ENCODE assay signal across 24 cellular contexts in genomic region chr7:68729361-68729760, GRCh38.
DNase-seq lines count a peak whose midpoint lies in the region; ATAC-seq and TF ChIP-seq lines count a peak whose summit lies in the region.
"Had no signal": no experiment of that assay in that cellular context is flagged by ENCODE, and none has a peak within 500 bp of the region (broad histone marks: within the 10 kb centered on the region; RNA-seq: fewer than 3 reads in every experiment).

No MANE protein-coding gene starts in this region.

- H3K9ac ChIP-seq in neural progenitor cell: no peak overlapping the region

- no peaks in the 10 kb centered on the region for H3K9me3 ChIP-seq in right atrium auricular region
- no peaks in the 10 kb centered on the region for H3K9me3 ChIP-seq in neural progenitor cell (ENCODE audit: low read depth)
- no peaks in the 10 kb centered on the region for H3K9me3 ChIP-seq in WERI-Rb-1 (ENCODE audit: severe bottlenecking)
- no peaks in the 10 kb centered on the region for H3K9me3 ChIP-seq in hepatocyte (ENCODE audit: low read depth)
- H3K9me3 ChIP-seq: lower lobe of right lung, ovary had no signal

- H3K79me2 ChIP-seq in neural progenitor cell (ENCODE audit: low read depth): no peaks in the 10 kb centered on the region
- no peaks in the 10 kb centered on the region for H3K79me2 ChIP-seq in hepatocyte

- H3K27ac ChIP-seq in right atrium auricular region (no peak overlapping the region), neural progenitor cell (no peak overlapping the region), WERI-Rb-1 (no peak overlapping the region), hepatocyte (no peak overlapping the region)
- H3K27ac ChIP-seq: lower lobe of right lung, ovary, SJSA1 had no signal

- TF ChIP-seq CTCF in right atrium auricular region (IDR thresholded peaks at IDR 0.05) (no peak), neural progenitor cell (IDR thresholded peaks at IDR 0.05) (no peak), WERI-Rb-1 (IDR thresholded peaks at IDR 0.05; ENCODE audit: low read depth, low read length) (no peak), hepatocyte (IDR thresholded peaks at IDR 0.05; ENCODE audit: poor library complexity) (no peak)

- H4K20me1 ChIP-seq in neural progenitor cell (ENCODE audit: low read depth) (no peaks in the 10 kb centered on the region), hepatocyte (ENCODE audit: insufficient read depth, poor library complexity, severe bottlenecking) (no peaks in the 10 kb centered on the region)

- H3K9me3 Mint-ChIP-seq in neural progenitor cell: no peaks in the 10 kb centered on the region
- H3K9me3 Mint-ChIP-seq: nephron had no signal

- peaks cover 9% of the 10 kb centered on the region for H3K27me3 Mint-ChIP-seq in neural progenitor cell (ENCODE audit: insufficient read depth, low read depth)
- H3K27me3 Mint-ChIP-seq: activated naive CD4-positive, alpha-beta T cell treated with anti-CD3 and anti-CD28 coated beads, Interleukin-2, amount 50 U/mL, for 24 hours; B cell; type B pancreatic cell had no signal

- H3F3A ChIP-seq in neural progenitor cell (ENCODE audit: low read depth): no peaks in the 10 kb centered on the region

- peak; percentile 72 for ATAC-seq in Right ventricle myocardium inferior
- ATAC-seq in stimulated activated naive CD8-positive, alpha-beta T cell treated with anti-CD3 and anti-CD28 coated beads, Interleukin-15, Interleukin-2, amounts not matched to agents 100 U/mL and 50 U/mL, for 24 hours: no peak
- ATAC-seq: HCT116, lower lobe of right lung had no signal

- intact Hi-C loops in Right ventricle myocardium inferior (cut with DNase I): no loop called here

- H3K4me2 ChIP-seq in neural progenitor cell: no peak overlapping the region
- H3K4me2 ChIP-seq in hepatocyte: no peak overlapping the region

- H3K4me1 Mint-ChIP-seq in neural progenitor cell: peaks cover 2% of the 10 kb centered on the region
- H3K4me1 Mint-ChIP-seq: activated naive CD4-positive, alpha-beta T cell treated with anti-CD3 and anti-CD28 coated beads, Interleukin-2, amount 50 U/mL, for 24 hours; B cell had no signal

- H2AFZ ChIP-seq in neural progenitor cell (replicated peaks) (no peak overlapping the region), hepatocyte (no peak overlapping the region)

- H3K27ac Mint-ChIP-seq in neural progenitor cell: peak overlapping the region; percentile 72
- H3K27ac Mint-ChIP-seq: activated naive CD4-positive, alpha-beta T cell treated with anti-CD3 and anti-CD28 coated beads, Interleukin-2, amount 50 U/mL, for 24 hours; activated T-helper 1 cell treated with anti-CD3 and anti-CD28 coated beads, Interleukin-12 subunit alpha, Interleukin-12 subunit beta, Interleukin-2, Interleukin-4 antibody, amounts not matched to agents 30 ng/mL and 10 ng/mL and 1 ng/mL, durations not matched to agents 14 hours and 24 hours and 36 hours; B cell; nephron; type B pancreatic cell had no signal

- H3K4me1 ChIP-seq in right atrium auricular region (no peaks in the 10 kb centered on the region), neural progenitor cell (peaks cover 7% of the 10 kb centered on the region), hepatocyte (ENCODE audit: insufficient read depth) (peaks cover 7% of the 10 kb centered on the region)
- H3K4me1 ChIP-seq: lower lobe of right lung, SJSA1 had no signal

- no peak overlapping the region for H3K4me3 Mint-ChIP-seq in neural progenitor cell
- H3K4me3 Mint-ChIP-seq: activated naive CD4-positive, alpha-beta T cell treated with anti-CD3 and anti-CD28 coated beads, Interleukin-2, amount 50 U/mL, for 24 hours; activated T-helper 1 cell treated with anti-CD3 and anti-CD28 coated beads, Interleukin-12 subunit alpha, Interleukin-12 subunit beta, Interleukin-2, Interleukin-4 antibody, amounts not matched to agents 30 ng/mL and 10 ng/mL and 1 ng/mL, durations not matched to agents 14 hours and 24 hours and 36 hours; B cell; nephron; type B pancreatic cell had no signal

- H3K4me3 ChIP-seq in right atrium auricular region (no peak overlapping the region), neural progenitor cell (no peak overlapping the region), WERI-Rb-1 (ENCODE audit: low read depth, low read length) (no peak overlapping the region), hepatocyte (no peak overlapping the region)
- H3K4me3 ChIP-seq: lower lobe of right lung, ovary, SJSA1 had no signal

- WGBS in hepatocyte (ENCODE audit: low lambda C conversion rate, missing lambda C conversion rate): 92% methylated on average over 7 of the region's 7 CpGs

- no peaks in the 10 kb centered on the region for H3K36me3 Mint-ChIP-seq in neural progenitor cell
- H3K36me3 Mint-ChIP-seq: activated naive CD4-positive, alpha-beta T cell treated with anti-CD3 and anti-CD28 coated beads, Interleukin-2, amount 50 U/mL, for 24 hours; type B pancreatic cell had no signal

- DNase-seq in Right ventricle myocardium inferior (ENCODE audit: missing footprints) (no peak), right atrium auricular region (ENCODE audit: low spot score) (no peak), NCI-H187 treated with DMSO at 0.1 percent for 48 hours (lab: John Stamatoyannopoulos, UW) (peak; percentile 96), NCI-H69 (lab: John Stamatoyannopoulos, UW) (peak; percentile 96), neural progenitor cell (ENCODE audit: low spot score) (peak; percentile 14), WERI-Rb-1 (no peak), hepatocyte (ENCODE audit: low spot score) (no peak)
- DNase-seq in stimulated activated naive CD8-positive, alpha-beta T cell treated with anti-CD3 and anti-CD28 coated beads, Interleukin-15, Interleukin-2, amounts not matched to agents 100 U/mL and 50 U/mL, for 24 hours: no peak
- DNase-seq: activated CD4-positive, alpha-beta T cell treated with anti-CD3 and anti-CD28 coated beads, Interleukin-2, amount 50 U/mL, for 4 hours; amygdala; effector CD4-positive, alpha-beta T cell; lower lobe of right lung; NCI-H1417 treated with DMSO at 0.1 percent for 48 hours; NCI-H226; ovary; small intestine; stimulated activated CD4-positive, alpha-beta T cell treated with anti-CD3 and anti-CD28 coated beads, Interleukin-2, amount 100 ng/mL, for 24 hours had no signal

- no peaks in the 10 kb centered on the region for H3K9me2 ChIP-seq in hepatocyte (replicated peaks; ENCODE audit: insufficient read depth)

- no peaks in the 10 kb centered on the region for H3K36me3 ChIP-seq in right atrium auricular region
- H3K36me3 ChIP-seq in neural progenitor cell: no peaks in the 10 kb centered on the region
- no peaks in the 10 kb centered on the region for H3K36me3 ChIP-seq in WERI-Rb-1
- no peaks in the 10 kb centered on the region for H3K36me3 ChIP-seq in hepatocyte (replicated peaks; ENCODE audit: insufficient read depth, low read depth)
- H3K36me3 ChIP-seq: lower lobe of right lung, ovary, SJSA1 had no signal

- H3K27me3 ChIP-seq in right atrium auricular region: no peaks in the 10 kb centered on the region
- H3K27me3 ChIP-seq in neural progenitor cell: no peaks in the 10 kb centered on the region
- H3K27me3 ChIP-seq in WERI-Rb-1 (ENCODE audit: insufficient read depth, low read depth, severe bottlenecking): no peaks in the 10 kb centered on the region
- H3K27me3 ChIP-seq in hepatocyte: no peaks in the 10 kb centered on the region
- H3K27me3 ChIP-seq: ovary, SJSA1 had no signal

Comparison
In these comparisons a context has a peak if more than half of its experiments do, and no peak if none do; other contexts are left out.
1. DNase-seq: peak in NCI-H187 treated with DMSO at 0.1 percent for 48 hours (single experiment), NCI-H69 (single experiment) and neural progenitor cell (single experiment); none in Right ventricle myocardium inferior (single experiment), right atrium auricular region (single experiment), stimulated activated naive CD8-positive, alpha-beta T cell treated with anti-CD3 and anti-CD28 coated beads, Interleukin-15, Interleukin-2, amounts not matched to agents 100 U/mL and 50 U/mL, for 24 hours (single experiment), WERI-Rb-1 (single experiment) and hepatocyte (single experiment).